16 cellular contexts compared by ENCODE assay signal in genomic region chr2:123164216-123164615, GRCh38.
DNase-seq lines count a peak whose midpoint lies in the region; ATAC-seq and TF ChIP-seq lines count a peak whose summit lies in the region.
"Had no signal": no experiment of that assay in that cellular context is flagged by ENCODE, and none has a peak within 500 bp of the region (broad histone marks: within the 10 kb centered on the region; RNA-seq: fewer than 3 reads in every experiment).

No MANE protein-coding gene starts in this region.

- H3K4ac ChIP-seq in neuronal stem cell (ENCODE audit: low read length) = no peak overlapping the region

- H3K23ac ChIP-seq in neuronal stem cell (ENCODE audit: low read depth, low read length, poor library complexity) = no peak overlapping the region

- H3K27me3 ChIP-seq in neuronal stem cell (ENCODE audit: control insufficient read depth in 3 of 3, insufficient read depth in 3 of 3, low read depth in 1 of 3, low read length in 3 of 3) (no peaks in the 10 kb centered on the region), HAP-1 (ENCODE audit: low read depth) (no peaks in the 10 kb centered on the region)
- H3K27me3 ChIP-seq: BLaER1 had no signal

- DNase-seq in NCI-H748 (lab: John Stamatoyannopoulos, UW; ENCODE audit: unreplicated experiment) (peak; percentile 18), NCI-H748 treated with DMSO at 0.1 percent for 48 hours (lab: John Stamatoyannopoulos, UW) (no peak), choroid plexus epithelial cell (ENCODE audit: low read depth) (peak; percentile 2), neuronal stem cell (ENCODE audit: low spot score) (no peak), HAP-1 (ENCODE audit: low spot score in 2 of 2) (no peak)
- DNase-seq: 8988T; Calu3; CD4-positive, alpha-beta memory T cell; DMS79 treated with DMSO at 0.1 percent for 48 hours; H9; KBM-7 had no signal

- no peak overlapping the region for H2BK12ac ChIP-seq in neuronal stem cell (ENCODE audit: low read length)

- H3K9ac ChIP-seq in neuronal stem cell (ENCODE audit: low read depth, low read length, poor library complexity) = no peak overlapping the region
- H3K9ac ChIP-seq: BLaER1 had no signal

- no peak overlapping the region for H3K4me2 ChIP-seq in neuronal stem cell (ENCODE audit: insufficient read depth, low read length, poor library complexity, severe bottlenecking)
- H3K4me2 ChIP-seq: BLaER1 had no signal

- no peak overlapping the region for H2BK5ac ChIP-seq in neuronal stem cell (ENCODE audit: low read length)

- peak overlapping the region; percentile 2 for H2AFZ ChIP-seq in neuronal stem cell (ENCODE audit: low read length)

- no CpG with 5 or more reads among the region's 2 CpGs for WGBS in neuronal stem cell (ENCODE audit: extremely low coverage in 2 of 2, insufficient read length in 2 of 2, insufficient replicate concordance in 1 of 2), 2 donors

- in situ Hi-C loops in HAP-1 (cut with MboI; ENCODE audit: low sequenced_read_pairs) = no loop called here

- no peak overlapping the region for H4K91ac ChIP-seq in neuronal stem cell (ENCODE audit: low read depth, low read length, poor library complexity)

- H3K14ac ChIP-seq in neuronal stem cell (ENCODE audit: low read length) = no peak overlapping the region

- no peak for TF ChIP-seq CTCF in choroid plexus epithelial cell (conservative IDR thresholded peaks at IDR 0.05; ENCODE audit: low read depth, low read length)

- H3K9me3 ChIP-seq in neuronal stem cell (replicated peaks in 1 of 2; ENCODE audit: control insufficient read depth in 2 of 2, insufficient read depth in 1 of 2, low read depth in 1 of 2, low read length in 2 of 2) (peaks cover 0 to 8% of the 10 kb centered on the region in 2 donors), HAP-1 (no peaks in the 10 kb centered on the region)
- H3K9me3 ChIP-seq: BLaER1 had no signal

- no peaks in the 10 kb centered on the region for H3K79me1 ChIP-seq in neuronal stem cell (ENCODE audit: low read depth, low read length)

- H3K4me3 ChIP-seq in choroid plexus epithelial cell (ENCODE audit: low read depth, low read length) (no peak overlapping the region), neuronal stem cell (ENCODE audit: low read length in 2 of 2) (no peak overlapping the region), HAP-1 (no peak overlapping the region)
- H3K4me3 ChIP-seq: BLaER1, GM12878 had no signal

- no peaks in the 10 kb centered on the region for H3K36me3 ChIP-seq in neuronal stem cell (replicated peaks in 1 of 2; ENCODE audit: control insufficient read depth in 2 of 2, insufficient read depth in 2 of 2, low read length in 2 of 2)
- H3K36me3 ChIP-seq in HAP-1 (replicated peaks) = no peaks in the 10 kb centered on the region
- H3K36me3 ChIP-seq: BLaER1 had no signal

- H4K8ac ChIP-seq in neuronal stem cell (ENCODE audit: low read depth, low read length) = no peak overlapping the region

- H3K27ac ChIP-seq in neuronal stem cell (replicated peaks; ENCODE audit: low read length) = no peak overlapping the region
- H3K27ac ChIP-seq: BLaER1 had no signal

- no peak overlapping the region for H2AK5ac ChIP-seq in neuronal stem cell (ENCODE audit: low read depth, low read length)

- H3K4me1 ChIP-seq in neuronal stem cell (ENCODE audit: control insufficient read depth in 2 of 2, insufficient read depth in 1 of 2, low read depth in 1 of 2, low read length in 2 of 2) (no peaks in the 10 kb centered on the region), HAP-1 (no peaks in the 10 kb centered on the region)
- H3K4me1 ChIP-seq: BLaER1 had no signal

- ATAC-seq in HG03139 (IDR thresholded peaks at IDR 0.05; ENCODE audit: unreplicated experiment) = no peak
- ATAC-seq in GM18498 (IDR thresholded peaks at IDR 0.05; ENCODE audit: unreplicated experiment) = no peak
- ATAC-seq: GM12878, HepG2 had no signal

- no peak overlapping the region for H3K18ac ChIP-seq in neuronal stem cell (ENCODE audit: low read length)

- H2BK15ac ChIP-seq in neuronal stem cell (ENCODE audit: low read length) = no peak overlapping the region

- no peak overlapping the region for H2BK120ac ChIP-seq in neuronal stem cell (ENCODE audit: low read depth, low read length)

Comparison
In these comparisons a context has a peak if more than half of its experiments do, and no peak if none do; other contexts are left out.
1. DNase-seq: peak in NCI-H748 (single experiment) and choroid plexus epithelial cell (single experiment); none in NCI-H748 treated with DMSO at 0.1 percent for 48 hours (single experiment), neuronal stem cell (single experiment) and HAP-1 (0 of 2).